Comparison of ENCODE assay signal across 1 cellular context in genomic region chr19:51926784-51927741, GRCh38.
TF ChIP-seq lines count a peak whose summit lies in the region.

TSS of gene ZNF613 (plus strand) at chr19:51927472. CDS start at chr19:51936221, 8,749 bp downstream.

TF ChIP-seq in HEK293, 187 proteins besides CTCF, POLR2A, EP300 and RAD21 (continued from another document and continues in another):
- no peak for TF ChIP-seq HIC1 (tag by site-specific recombination; IDR thresholded peaks at IDR 0.05)
- no peak for TF ChIP-seq ZNF701 (tag by site-specific recombination; IDR thresholded peaks at IDR 0.05)
- peak; percentile 70 for TF ChIP-seq SP3 (tag by site-specific recombination; IDR thresholded peaks at IDR 0.05)
- peak; percentile 68 for TF ChIP-seq ZNF398 (tag by site-specific recombination; IDR thresholded peaks at IDR 0.05)
- TF ChIP-seq SCRT1 (tag by site-specific recombination; IDR thresholded peaks at IDR 0.05; ENCODE audit: borderline replicate concordance): no peak
- no peak for TF ChIP-seq ZNF239 (tag by site-specific recombination; IDR thresholded peaks at IDR 0.05)
- 0 out of 2 replicates have a peak, but pooled peaks have one; percentile 28 for TF ChIP-seq RBAK (tag by site-specific recombination; IDR thresholded peaks at IDR 0.05)
- no peak for TF ChIP-seq GLI4 (tag by site-specific recombination; IDR thresholded peaks at IDR 0.05)
- TF ChIP-seq FEZF1 (tag by site-specific recombination; IDR thresholded peaks at IDR 0.05): peak; percentile 96
- no peak; the same call in 1 of the 2 replicates for TF ChIP-seq PBX3 (CRISPR knock-in tag; IDR thresholded peaks at IDR 0.05)
- TF ChIP-seq ZNF645 (tag by site-specific recombination; IDR thresholded peaks at IDR 0.05): no peak
- peak; percentile 86 for TF ChIP-seq ZBTB48 (tag by site-specific recombination; IDR thresholded peaks at IDR 0.05)
- no peak for TF ChIP-seq ZNF621 (tag by site-specific recombination; IDR thresholded peaks at IDR 0.05)
- peak; percentile 2; the same call in 1 of the 2 replicates for TF ChIP-seq ZNF140 (tag by site-specific recombination; IDR thresholded peaks at IDR 0.05)
- TF ChIP-seq ZNF324 (tag by site-specific recombination; IDR thresholded peaks at IDR 0.05): peak; percentile 18; the same call in 1 of the 2 replicates
- peak; percentile 29 for TF ChIP-seq ZBTB26 (tag by site-specific recombination; optimal IDR thresholded peaks at IDR 0.05)
- peak; percentile 99 for TF ChIP-seq ZNF335 (tag by site-specific recombination; conservative IDR thresholded peaks at IDR 0.05)
- TF ChIP-seq ZNF623 (tag by site-specific recombination; IDR thresholded peaks at IDR 0.05): peak; percentile 34; the same call in 1 of the 2 replicates
- TF ChIP-seq PRDM1 (tag by site-specific recombination; IDR thresholded peaks at IDR 0.05): peak; percentile 90
- no peak for TF ChIP-seq ZNF555 (tag by site-specific recombination; conservative IDR thresholded peaks at IDR 0.05)
- 0 out of 2 replicates have a peak, but pooled peaks have one; percentile 14 for TF ChIP-seq REST (tag by site-specific recombination; IDR thresholded peaks at IDR 0.05)
- no peak; the same call in 1 of the 2 replicates for TF ChIP-seq REPIN1 (tag by site-specific recombination; IDR thresholded peaks at IDR 0.05; ENCODE audit: low read depth)
- peak; percentile 65; the same call in 1 of the 2 replicates for TF ChIP-seq ZNF580 (tag by site-specific recombination; IDR thresholded peaks at IDR 0.05)
- no peak for TF ChIP-seq ZNF596 (tag by site-specific recombination; IDR thresholded peaks at IDR 0.05)
- TF ChIP-seq ZFP41 (tag by site-specific recombination; IDR thresholded peaks at IDR 0.05; ENCODE audit: borderline replicate concordance): no peak
- TF ChIP-seq ZNF561 (tag by site-specific recombination; IDR thresholded peaks at IDR 0.05; ENCODE audit: borderline replicate concordance): peak; percentile 75
- peak; percentile 79 for TF ChIP-seq PRDM10 (tag by site-specific recombination; IDR thresholded peaks at IDR 0.05)
- no peak for TF ChIP-seq ZNF785 (tag by site-specific recombination; IDR thresholded peaks at IDR 0.05)
- TF ChIP-seq GLIS2 (tag by site-specific recombination; IDR thresholded peaks at IDR 0.05): 0 out of 2 replicates have a peak, but pooled peaks have one; percentile 20
- TF ChIP-seq ZNF518A (tag by site-specific recombination; conservative IDR thresholded peaks at IDR 0.05; ENCODE audit: low read depth): peak; percentile 69; the same call in 1 of the 2 replicates
- peak; percentile 94 for TF ChIP-seq YY1 (tag by site-specific recombination; IDR thresholded peaks at IDR 0.05)
- TF ChIP-seq ZNF366 (tag by site-specific recombination; conservative IDR thresholded peaks at IDR 0.05): peak; percentile 85
- TF ChIP-seq ZXDB (tag by site-specific recombination; IDR thresholded peaks at IDR 0.05): peak; percentile 82
- TF ChIP-seq ZNF223 (tag by site-specific recombination; IDR thresholded peaks at IDR 0.05): no peak
- no peak for TF ChIP-seq ZNF146 (tag by site-specific recombination; IDR thresholded peaks at IDR 0.05)
- peak; percentile 97 for TF ChIP-seq YY2 (tag by site-specific recombination; IDR thresholded peaks at IDR 0.05)
- TF ChIP-seq ZNF629 (tag by site-specific recombination; IDR thresholded peaks at IDR 0.05): peak; percentile 40; the same call in 1 of the 2 replicates
- TF ChIP-seq ZNF843 (tag by site-specific recombination; IDR thresholded peaks at IDR 0.05): no peak
